Comparison of ENCODE assay signal across 9 cellular contexts in the genomic region with DNA sequence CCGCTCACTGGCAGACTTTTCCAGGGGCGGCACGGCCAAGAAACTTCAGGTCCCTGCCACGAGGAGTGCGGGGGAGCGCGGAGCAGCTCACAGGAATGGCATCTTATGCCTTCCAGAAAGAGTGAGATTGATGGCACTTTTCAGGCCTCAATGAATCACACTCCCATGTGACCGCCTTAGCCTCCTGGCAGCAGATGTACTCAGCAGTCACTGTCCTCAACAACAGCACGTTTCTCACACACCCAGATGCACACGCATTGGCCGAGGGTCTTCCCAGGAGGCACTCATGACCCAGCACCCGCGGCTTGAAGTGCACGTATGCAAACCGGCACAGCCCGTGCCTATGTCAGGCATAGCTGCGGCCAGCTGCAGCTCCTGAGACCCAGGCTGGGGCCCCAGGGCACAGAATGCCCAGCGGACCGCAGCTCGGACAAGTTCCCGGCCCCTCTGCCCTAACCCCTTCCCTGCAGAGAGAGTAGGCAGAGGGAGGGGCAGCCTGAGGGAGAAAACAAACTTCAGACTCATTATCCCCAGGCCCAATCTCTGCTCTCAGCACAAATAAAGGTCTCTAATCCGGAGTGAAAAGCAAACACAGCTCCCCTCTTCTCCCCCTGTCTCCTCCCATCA. TPM values are rescaled to one million over a fixed set of nuclear protein-coding genes. Genes with fewer than 3 reads are reported as not detected.
DNase-seq lines count a peak whose midpoint lies in the region; ATAC-seq and TF ChIP-seq lines count a peak whose summit lies in the region.
"Had no signal": no experiment of that assay in that cellular context is flagged by ENCODE, and none has a peak within 500 bp of the region (broad histone marks: within the 10 kb centered on the region; RNA-seq: fewer than 3 reads in every experiment).

No MANE protein-coding gene starts in this region.

- TF ChIP-seq EP300 in gastroesophageal sphincter (IDR thresholded peaks at IDR 0.05) = no peak

- POLR2A ChIA-PET in HEK293 (lab: Yijun Ruan, JAX) = no interaction called here
- POLR2A ChIA-PET in RWPE1 (lab: Yijun Ruan, JAX; ENCODE audit: low non-redundant PET) = no interaction called here

- H3K4me1 ChIP-seq in HEK293 (ENCODE audit: control insufficient read depth, insufficient read depth, low read length) = no peaks in the 10 kb centered on the region
- peaks cover 0 to 28% (median 14%) of the 10 kb centered on the region in 3 donors for H3K4me1 ChIP-seq in gastroesophageal sphincter
- H3K4me1 ChIP-seq in spleen = peaks cover 0 to 5% (median 0%) of the 10 kb centered on the region in 6 donors

- DNase-seq in RWPE1 (ENCODE audit: low spot score) (peak; percentile 61), spleen (peak; percentile 67), DMS 273 treated with DMSO at 0.1 percent for 48 hours (lab: John Stamatoyannopoulos, UW) (no peak), superior temporal gyrus (ENCODE audit: extremely low spot score) (no peak)

- no CpG with 5 or more reads among the region's 22 CpGs for WGBS in gastroesophageal sphincter (ENCODE audit: low coverage in 1 of 2), 2 donors
- 72 to 92% (median 81%) methylated on average over 12 to 22 of the region's 22 CpGs for WGBS in spleen, 5 donors

- H3K9me3 ChIP-seq in HEK293 (ENCODE audit: control insufficient read depth, insufficient read depth, low read depth, low read length) = no peaks in the 10 kb centered on the region
- H3K9me3 ChIP-seq in gastroesophageal sphincter = no peaks in the 10 kb centered on the region
- no peaks in the 10 kb centered on the region for H3K9me3 ChIP-seq in spleen

- ATAC-seq in gastroesophageal sphincter = peak; percentile 90
- ATAC-seq in HG02973 (IDR thresholded peaks at IDR 0.05; ENCODE audit: unreplicated experiment) = no peak
- ATAC-seq in GM21528 (IDR thresholded peaks at IDR 0.05; ENCODE audit: low FRiP score, unreplicated experiment) = no peak

- H3K27me3 ChIP-seq in gastroesophageal sphincter (no peaks in the 10 kb centered on the region), spleen (replicated peaks in 1 of 7) (peaks cover 0 to 7% (median 0%) of the 10 kb centered on the region in 7 donors)

- no peak overlapping the region for H3K27ac ChIP-seq in HEK293 (ENCODE audit: extremely low read depth, low read depth, low read length)
- peak overlapping the region; percentile 24 for H3K27ac ChIP-seq in RWPE1
- peak overlapping the region in 3 of 4 donors; percentile 56 to 73 (median 63) for H3K27ac ChIP-seq in gastroesophageal sphincter
- no peak overlapping the region for H3K27ac ChIP-seq in spleen
- H3K27ac ChIP-seq: coronary artery had no signal

- H3K4me3 ChIP-seq in HEK293 (ENCODE audit: low read depth, low read length) (no peak overlapping the region), gastroesophageal sphincter (no peak overlapping the region), spleen (no peak overlapping the region)
- H3K4me3 ChIP-seq: coronary artery had no signal

- H3K36me3 ChIP-seq in HEK293 (ENCODE audit: control insufficient read depth in 2 of 2, insufficient read depth in 1 of 2, low read length in 2 of 2) (no peaks in the 10 kb centered on the region), gastroesophageal sphincter (no peaks in the 10 kb centered on the region), spleen (no peaks in the 10 kb centered on the region)

- CTCF ChIA-PET in HEK293 (lab: Yijun Ruan, JAX) = no interaction called here
- CTCF ChIA-PET in RWPE1 (lab: Yijun Ruan, JAX) = interaction anchor here (0.7 to 0.9 kb wide), 2 partner anchors 31 to 35 kb away, joined by 3 read pairs; no protein-coding TSS in a partner anchor

- intact Hi-C loops in spleen (cut with DNase I; ENCODE audit: low total_unique reads) = no loop called here

- no peak for TF ChIP-seq CTCF in HEK293 (tag by site-specific recombination; IDR thresholded peaks at IDR 0.05)
- TF ChIP-seq CTCF in RWPE1 (conservative IDR thresholded peaks at IDR 0.05; ENCODE audit: low read depth) = no peak
- TF ChIP-seq CTCF in gastroesophageal sphincter (IDR thresholded peaks at IDR 0.05) = peak in 2 of 4 experiments; percentile 25 to 58
- TF ChIP-seq CTCF in spleen (IDR thresholded peaks at IDR 0.05 in 8 of 11, conservative IDR thresholded peaks at IDR 0.05 in 3 of 11) = no peak

- TF ChIP-seq POLR2A in gastroesophageal sphincter (IDR thresholded peaks at IDR 0.05) = no peak
- TF ChIP-seq POLR2A in spleen (IDR thresholded peaks at IDR 0.05) = no peak

TF ChIP-seq in HEK293, 187 proteins besides CTCF, POLR2A, EP300 and RAD21:
- TF ChIP-seq OVOL3 (tag by site-specific recombination; IDR thresholded peaks at IDR 0.05) (no peak), ZNF335 (tag by site-specific recombination; conservative IDR thresholded peaks at IDR 0.05) (peak; percentile 42)

RNA-seq across cellular contexts. Expression of a gene that starts 48.3 kb away (rescaled TPM):
- total RNA-seq in gastroesophageal sphincter (10 to 100 TPM; 13.2 to 18.8 (median 14.0) TPM), spleen (10 to 100 TPM; 20.6 to 26.7 (median 22.3) TPM)
- 10 to 100 TPM; 14.5 to 15.5 (median 15.4) TPM for polyA plus RNA-seq in spleen

RNA-seq across cellular contexts. Expression of a gene that starts 48.4 kb away (rescaled TPM):
- 10 to 100 TPM; 15.5 to 24.0 (median 19.9) TPM for total RNA-seq in gastroesophageal sphincter
- total RNA-seq in spleen = 10 to 100 TPM; 15.3 to 32.3 (median 21.0) TPM
- polyA plus RNA-seq in spleen = 10 to 100 TPM in 1 of 3 donors, 1 to 10 TPM in 2; 5.5 to 11.1 (median 6.5) TPM

Comparison
In these comparisons a context has a peak if more than half of its experiments do, and no peak if none do; other contexts are left out.
1. H3K27ac ChIP-seq: peak in RWPE1 (single experiment) and gastroesophageal sphincter (3 of 4); none in HEK293 (single experiment) and spleen (0 of 8).
2. DNase-seq: peak in RWPE1 (single experiment) and spleen (single experiment); none in DMS 273 treated with DMSO at 0.1 percent for 48 hours (single experiment) and superior temporal gyrus (single experiment).